In genomic region chr7:2118630-2119190, GRCh38 we compare ENCODE assay signal across 23 cellular contexts.
"Had no signal": no experiment of that assay in that cellular context is flagged by ENCODE, and none has a peak within 500 bp of the region (broad histone marks: within the 10 kb centered on the region; RNA-seq: fewer than 3 reads in every experiment).

No MANE protein-coding gene starts in this region.

- DNase-seq: activated CD4-positive, alpha-beta T cell treated with anti-CD3 and anti-CD28 coated beads, Interleukin-2, amount 10 ng/mL, durations not matched to agents 24 days and 14 days; activated CD8-positive, alpha-beta memory T cell treated with anti-CD3 and anti-CD28 coated beads, Interleukin-2, amount 50 U/mL, for 48 hours; activated CD8-positive, alpha-beta T cell treated with anti-CD3 and anti-CD28 coated beads, Interleukin-2, amount 10 ng/mL, durations not matched to agents 7 days and 5 days; activated gamma-delta T cell treated with Interleukin-2 at 50 U/mL for 16 hours; activated T-cell treated with anti-CD3 and anti-CD28 coated beads, Interleukin-2, amount 50 U/mL, for 72 hours; amygdala; body of pancreas; effector CD4-positive, alpha-beta T cell; gastrocnemius medialis; heart right ventricle; left cardiac atrium; lower lobe of right lung; stimulated activated CD4-positive, alpha-beta T cell treated with anti-CD3 and anti-CD28 coated beads, Interleukin-2, amount 100 ng/mL, for 48 hours; thyroid gland; uterus had no signal

- H3K36me3 ChIP-seq: gastrocnemius medialis, right atrium auricular region, thyroid gland, uterus had no signal

- H3K9me3 ChIP-seq: body of pancreas, gastrocnemius medialis, heart right ventricle, lower lobe of right lung, right atrium auricular region, thyroid gland, uterus had no signal

- H3K9me3 Mint-ChIP-seq: activated CD4-positive, alpha-beta T cell treated with anti-CD3 and anti-CD28 coated beads, Interleukin-2, amount 10 ng/mL, durations not matched to agents 24 days and 14 days; activated T-cell treated with anti-CD3 and anti-CD28 coated beads, Interleukin-2, amount 50 U/mL, for 72 hours; central memory CD8-positive, alpha-beta T cell; mesothelial cell of epicardium; T-helper 1 cell treated with Interleukin-12 subunit alpha and Interleukin-12 subunit beta and Interleukin-4 antibody, amounts not matched to agents 30 μg/mL and 1 μg/mL, for 36 hours had no signal

- H3K27ac Mint-ChIP-seq: activated CD4-positive, alpha-beta T cell treated with anti-CD3 and anti-CD28 coated beads, Interleukin-2, amount 10 ng/mL, durations not matched to agents 24 days and 14 days; activated naive CD8-positive, alpha-beta T cell; activated T-cell treated with anti-CD3 and anti-CD28 coated beads, Interleukin-2, amount 50 U/mL, for 72 hours; mesothelial cell of epicardium; T-helper 1 cell treated with Interleukin-12 subunit alpha and Interleukin-12 subunit beta and Interleukin-4 antibody, amounts not matched to agents 30 μg/mL and 1 μg/mL, for 36 hours had no signal

- H3K27me3 Mint-ChIP-seq: activated CD4-positive, alpha-beta T cell treated with anti-CD3 and anti-CD28 coated beads, Interleukin-2, amount 10 ng/mL, durations not matched to agents 24 days and 14 days; activated naive CD8-positive, alpha-beta T cell; central memory CD8-positive, alpha-beta T cell; stimulated activated memory B cell treated with anti-CD40 and anti-IgM and Interleukin-4, amounts not matched to agents 10 μg/mL and 1 μg/mL and 100 μg/mL, for 72 hours had no signal

- H3K4me3 ChIP-seq: body of pancreas, coronary artery, gastrocnemius medialis, heart right ventricle, lower lobe of right lung, right atrium auricular region, thyroid gland, uterus had no signal

- ATAC-seq: activated CD8-positive, alpha-beta T cell treated with anti-CD3 and anti-CD28 coated beads, Interleukin-2, amount 10 ng/mL, durations not matched to agents 7 days and 5 days; activated T-cell treated with anti-CD3 and anti-CD28 coated beads, Interleukin-2, amount 50 U/mL, for 72 hours; body of pancreas; gastrocnemius medialis; heart right ventricle; left cardiac atrium; lower lobe of right lung; stimulated activated memory B cell treated with anti-CD40 and anti-IgM and Interleukin-4, amounts not matched to agents 10 μg/mL and 1 μg/mL and 100 μg/mL, for 72 hours had no signal

- H3K36me3 Mint-ChIP-seq: activated naive CD8-positive, alpha-beta T cell had no signal

- H3K4me3 Mint-ChIP-seq: activated CD4-positive, alpha-beta T cell treated with anti-CD3 and anti-CD28 coated beads, Interleukin-2, amount 10 ng/mL, durations not matched to agents 24 days and 14 days; activated CD8-positive, alpha-beta T cell treated with anti-CD3 and anti-CD28 coated beads, Interleukin-2, amount 10 ng/mL, durations not matched to agents 7 days and 5 days; activated naive CD8-positive, alpha-beta T cell; activated T-cell treated with anti-CD3 and anti-CD28 coated beads, Interleukin-2, amount 50 U/mL, for 72 hours; central memory CD8-positive, alpha-beta T cell; mesothelial cell of epicardium; stimulated activated memory B cell treated with anti-CD40 and anti-IgM and Interleukin-4, amounts not matched to agents 10 μg/mL and 1 μg/mL and 100 μg/mL, for 72 hours; T-helper 1 cell treated with Interleukin-12 subunit alpha and Interleukin-12 subunit beta and Interleukin-4 antibody, amounts not matched to agents 30 μg/mL and 1 μg/mL, for 36 hours had no signal

- H3K27me3 ChIP-seq: body of pancreas, gastrocnemius medialis, heart right ventricle, right atrium auricular region, thyroid gland, uterus had no signal

- H3K27ac ChIP-seq: body of pancreas, coronary artery, epithelial cell of prostate, gastrocnemius medialis, lower lobe of right lung, thyroid gland, uterus had no signal

- H3K4me1 ChIP-seq: body of pancreas had no signal
